Comparison of ENCODE assay signal across 20 cellular contexts in the genomic region with DNA sequence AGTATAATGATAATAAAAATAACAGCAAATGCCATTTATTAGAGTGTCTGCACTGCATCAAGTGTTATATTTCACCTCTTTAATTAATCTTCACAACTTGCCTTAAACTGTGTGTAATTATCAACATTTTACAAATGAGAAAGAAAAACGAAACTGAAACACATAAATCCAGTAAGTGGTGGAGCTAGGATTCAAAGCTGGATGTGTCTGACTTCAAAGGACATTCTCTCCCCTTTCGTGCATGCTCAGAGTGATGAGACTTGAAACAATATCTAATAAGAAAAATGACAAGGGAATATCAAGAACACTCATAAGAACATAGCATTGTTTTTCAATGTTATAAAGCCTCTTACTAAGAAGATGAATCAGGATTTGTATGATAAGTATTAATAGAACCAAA.
"Had no signal": no experiment of that assay in that cellular context is flagged by ENCODE, and none has a peak within 500 bp of the region (broad histone marks: within the 10 kb centered on the region; RNA-seq: fewer than 3 reads in every experiment).

No MANE protein-coding gene starts in this region.

- H3K9me3 Mint-ChIP-seq: effector memory CD8-positive, alpha-beta T cell; natural killer cell treated with Interleukin-12 subunit alpha and Interleukin-12 subunit beta and Interleukin-15 and Interleukin-18, amount 100 ng/mL, for 72 hours had no signal

- H3K4me1 ChIP-seq: breast epithelium, colonic mucosa, gastrocnemius medialis, psoas muscle, right atrium auricular region, thyroid gland, upper lobe of right lung had no signal

- H3K27me3 ChIP-seq: breast epithelium, colonic mucosa, dorsolateral prefrontal cortex, gastrocnemius medialis, ovary, right atrium auricular region, thyroid gland, upper lobe of right lung had no signal

- H3K4me3 Mint-ChIP-seq: effector memory CD8-positive, alpha-beta T cell; memory B cell; natural killer cell treated with Interleukin-12 subunit alpha and Interleukin-12 subunit beta and Interleukin-15 and Interleukin-18, amount 100 ng/mL, for 72 hours had no signal

- H3K27me3 Mint-ChIP-seq: effector memory CD8-positive, alpha-beta T cell; natural killer cell treated with Interleukin-12 subunit alpha and Interleukin-12 subunit beta and Interleukin-15 and Interleukin-18, amount 100 ng/mL, for 72 hours had no signal

- H3K36me3 Mint-ChIP-seq: memory B cell had no signal

- H3K4me3 ChIP-seq: breast epithelium, colonic mucosa, dorsolateral prefrontal cortex, gastrocnemius medialis, ovary, psoas muscle, right atrium auricular region, thyroid gland, upper lobe of right lung had no signal

- H3K36me3 ChIP-seq: breast epithelium, colonic mucosa, gastrocnemius medialis, ovary, right atrium auricular region, thyroid gland, upper lobe of right lung, WERI-Rb-1 had no signal

- H3K27ac Mint-ChIP-seq: effector memory CD8-positive, alpha-beta T cell; memory B cell; natural killer cell treated with Interleukin-12 subunit alpha and Interleukin-12 subunit beta and Interleukin-15 and Interleukin-18, amount 100 ng/mL, for 72 hours had no signal

- H3K27ac ChIP-seq: breast epithelium, colonic mucosa, dorsolateral prefrontal cortex, gastrocnemius medialis, ovary, psoas muscle, right atrium auricular region, thyroid gland, upper lobe of right lung, WERI-Rb-1 had no signal

- H3K4me1 Mint-ChIP-seq: memory B cell had no signal

- H3K9me3 ChIP-seq: breast epithelium, colonic mucosa, gastrocnemius medialis, ovary, psoas muscle, right atrium auricular region, thyroid gland, upper lobe of right lung had no signal

- DNase-seq: activated CD4-positive, alpha-beta T cell treated with anti-CD3 and anti-CD28 coated beads, Interleukin-2, amount 50 U/mL, for 48 hours; activated CD4-positive, CD25-positive, alpha-beta regulatory T cell treated with anti-CD3 and anti-CD28 coated beads, Interleukin-2, amount 50 U/mL, for 72 hours; colonic mucosa; dorsolateral prefrontal cortex; effector memory CD8-positive, alpha-beta T cell; gastrocnemius medialis; head of caudate nucleus; ovary; psoas muscle; stimulated activated CD4-positive, alpha-beta T cell treated with anti-CD3 and anti-CD28 coated beads, Interleukin-4, amount 100 ng/mL, for 4 hours; stimulated activated naive CD8-positive, alpha-beta T cell treated with anti-CD3 and anti-CD28 coated beads, Interleukin-15, Interleukin-2, amounts not matched to agents 100 U/mL and 50 U/mL, for 24 hours; thyroid gland; upper lobe of right lung; WERI-Rb-1 had no signal

- ATAC-seq: activated naive CD4-positive, alpha-beta T cell treated with anti-CD3 and anti-CD28 coated beads, Interleukin-2, amount 50 U/mL, for 72 hours; effector memory CD8-positive, alpha-beta T cell; esophagus mucosa; gastrocnemius medialis; natural killer cell treated with Interleukin-12 subunit alpha and Interleukin-12 subunit beta and Interleukin-15 and Interleukin-18, amount 100 ng/mL, for 72 hours; psoas muscle; stimulated activated naive CD8-positive, alpha-beta T cell treated with anti-CD3 and anti-CD28 coated beads, Interleukin-15, Interleukin-2, amounts not matched to agents 100 U/mL and 50 U/mL, for 24 hours; upper lobe of right lung had no signal
